ENCODE assay signal across 1 cellular context in genomic region chr11:62322524-62322923, GRCh38.
A peak's percentile ranks its signal among the peaks of the same experiment; 100 is the strongest.
TF ChIP-seq lines count a peak whose summit lies in the region.

No MANE protein-coding gene starts in this region.

TF ChIP-seq in HepG2, 621 proteins besides CTCF, POLR2A, EP300 and RAD21:
- TF ChIP-seq HNF4A (CRISPR knock-in tag; IDR thresholded peaks at IDR 0.05) = peak; percentile 23; the same call in 1 of the 2 replicates
- TF ChIP-seq ZNF576 (CRISPR knock-in tag; IDR thresholded peaks at IDR 0.05) = no peak
